8 cellular contexts compared by ENCODE assay signal in the genomic region with DNA sequence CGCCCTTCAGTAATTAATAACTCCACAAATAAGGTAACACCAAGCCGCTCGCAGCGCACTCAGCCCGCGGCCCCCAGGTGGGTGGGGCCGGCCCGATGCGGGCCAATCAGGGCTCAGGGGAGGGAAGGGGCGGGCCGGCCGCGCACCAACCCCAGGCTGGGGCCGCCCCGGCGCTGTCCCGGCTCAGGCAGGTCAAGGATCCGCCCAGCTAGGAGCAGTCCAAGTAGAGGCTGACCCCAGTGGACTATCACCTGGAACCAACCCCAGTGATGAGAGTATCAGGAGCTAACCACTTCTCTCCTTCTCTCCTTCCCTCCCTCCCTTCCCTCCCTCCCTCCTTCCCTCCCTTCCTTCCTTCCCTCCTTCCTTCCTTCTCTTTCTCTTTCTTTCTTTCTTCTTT.
DNase-seq lines count a peak whose midpoint lies in the region; ATAC-seq, FAIRE-seq and TF ChIP-seq lines count a peak whose summit lies in the region.

No MANE protein-coding gene starts in this region.

- POLR2A ChIA-PET in activated naive CD8-positive, alpha-beta T cell treated with anti-CD3 and anti-CD28 coated beads, Interleukin-2, amount 10 ng/mL, durations not matched to agents 7 days and 5 days (lab: Charles Lee) = no interaction called here
- POLR2A ChIA-PET in CD8-positive, alpha-beta T cell (lab: Charles Lee) = no interaction called here

- TF ChIP-seq CTCF in kidney (IDR thresholded peaks at IDR 0.05; ENCODE audit: borderline replicate concordance, extremely low read depth, insufficient read depth) = no peak
- no peak for TF ChIP-seq CTCF in CD8-positive, alpha-beta T cell (IDR thresholded peaks at IDR 0.05)

- H3K4me1 Mint-ChIP-seq in activated naive CD8-positive, alpha-beta T cell treated with anti-CD3 and anti-CD28 coated beads, Interleukin-2, amount 10 ng/mL, durations not matched to agents 7 days and 5 days = peaks cover 1% of the 10 kb centered on the region
- peaks cover 10% of the 10 kb centered on the region for H3K4me1 Mint-ChIP-seq in stimulated activated naive CD8-positive, alpha-beta T cell treated with anti-CD3 and anti-CD28 coated beads, Interleukin-15, amount 100 ng/mL, for 72 hours
- H3K4me1 Mint-ChIP-seq in CD8-positive, alpha-beta T cell (ENCODE audit: low read depth) = peaks cover 5% of the 10 kb centered on the region

- H3K4me3 Mint-ChIP-seq in activated naive CD8-positive, alpha-beta T cell treated with anti-CD3 and anti-CD28 coated beads, Interleukin-2, amount 10 ng/mL, durations not matched to agents 7 days and 5 days = no peak overlapping the region
- H3K4me3 Mint-ChIP-seq in stimulated activated naive CD8-positive, alpha-beta T cell treated with anti-CD3 and anti-CD28 coated beads, Interleukin-15, amount 100 ng/mL, for 72 hours = peak overlapping the region in 1 of 2 donors; percentile 52
- no peak overlapping the region for H3K4me3 Mint-ChIP-seq in CD8-positive, alpha-beta T cell

- peak overlapping the region; percentile 30 to 51 for H3K4me3 ChIP-seq in kidney (ENCODE audit: low read length in 2 of 2)
- no peak overlapping the region for H3K4me3 ChIP-seq in CD8-positive, alpha-beta T cell (ENCODE audit: low read depth, low read length)

- H3K4me1 ChIP-seq in ES-I3 (ENCODE audit: insufficient read depth, low read length) = no peaks in the 10 kb centered on the region
- H3K4me1 ChIP-seq in kidney (ENCODE audit: control insufficient read depth in 1 of 2, insufficient read depth in 1 of 2, low read depth in 1 of 2, low read length in 2 of 2) = peaks cover 10 to 12% of the 10 kb centered on the region in 2 donors
- peaks cover 5% of the 10 kb centered on the region for H3K4me1 ChIP-seq in CD8-positive, alpha-beta T cell (ENCODE audit: insufficient read depth, low read length)

- peak; percentile 30 for DNase-seq in activated naive CD8-positive, alpha-beta T cell treated with anti-CD3 and anti-CD28 coated beads, Interleukin-2, amount 10 ng/mL, durations not matched to agents 7 days and 5 days
- DNase-seq in kidney = peak; percentile 89
- no peak for DNase-seq in stimulated activated naive CD8-positive, alpha-beta T cell treated with anti-CD3 and anti-CD28 coated beads, Interleukin-15, amount 100 ng/mL, for 72 hours
- DNase-seq in 8988T = no peak
- no peak for DNase-seq in CD8-positive, alpha-beta T cell

- H3K27ac ChIP-seq in kidney (ENCODE audit: low read depth in 2 of 2, low read length in 2 of 2) = no peak overlapping the region
- no peak overlapping the region for H3K27ac ChIP-seq in CD8-positive, alpha-beta T cell (ENCODE audit: low read depth, low read length)

- no peak for FAIRE-seq in kidney (lab: Jason Lieb, UNC)

- no peaks in the 10 kb centered on the region for H3K36me3 Mint-ChIP-seq in activated naive CD8-positive, alpha-beta T cell treated with anti-CD3 and anti-CD28 coated beads, Interleukin-2, amount 10 ng/mL, durations not matched to agents 7 days and 5 days
- H3K36me3 Mint-ChIP-seq in CD8-positive, alpha-beta T cell = no peaks in the 10 kb centered on the region

- no peaks in the 10 kb centered on the region for H3K9me3 Mint-ChIP-seq in activated naive CD8-positive, alpha-beta T cell treated with anti-CD3 and anti-CD28 coated beads, Interleukin-2, amount 10 ng/mL, durations not matched to agents 7 days and 5 days
- H3K9me3 Mint-ChIP-seq in stimulated activated naive CD8-positive, alpha-beta T cell treated with anti-CD3 and anti-CD28 coated beads, Interleukin-15, amount 100 ng/mL, for 72 hours = peaks cover 0 to 4% of the 10 kb centered on the region in 2 donors
- no peaks in the 10 kb centered on the region for H3K9me3 Mint-ChIP-seq in CD8-positive, alpha-beta T cell

- intact Hi-C loops in kidney (cut with DNase I) = no loop called here
- intact Hi-C loops in CD8-positive, alpha-beta T cell (cut with DNase I, micrococcal nuclease) = no loop called here

- H3K27me3 Mint-ChIP-seq in activated naive CD8-positive, alpha-beta T cell treated with anti-CD3 and anti-CD28 coated beads, Interleukin-2, amount 10 ng/mL, durations not matched to agents 7 days and 5 days = peaks cover 21% of the 10 kb centered on the region
- peaks cover 11% of the 10 kb centered on the region for H3K27me3 Mint-ChIP-seq in stimulated activated naive CD8-positive, alpha-beta T cell treated with anti-CD3 and anti-CD28 coated beads, Interleukin-15, amount 100 ng/mL, for 72 hours
- peaks cover 3% of the 10 kb centered on the region for H3K27me3 Mint-ChIP-seq in CD8-positive, alpha-beta T cell (ENCODE audit: low read depth)

- H3K9ac ChIP-seq in ES-I3 (ENCODE audit: low read depth, low read length) = peak overlapping the region; percentile 37; the same call in 1 of the 2 replicates
- no peak overlapping the region for H3K9ac ChIP-seq in kidney (ENCODE audit: low read length in 2 of 2)

- H3K36me3 ChIP-seq in ES-I3 (ENCODE audit: insufficient read depth, low read length) (no peaks in the 10 kb centered on the region), kidney (ENCODE audit: control insufficient read depth in 1 of 2, insufficient read depth in 2 of 2, low read length in 2 of 2) (no peaks in the 10 kb centered on the region)
- no peaks in the 10 kb centered on the region for H3K36me3 ChIP-seq in CD8-positive, alpha-beta T cell (ENCODE audit: insufficient read depth, low read length)

- peak; percentile 63 for ATAC-seq in HG02763 (IDR thresholded peaks at IDR 0.05; ENCODE audit: unreplicated experiment)
- peak; percentile 75 for ATAC-seq in activated naive CD8-positive, alpha-beta T cell treated with anti-CD3 and anti-CD28 coated beads, Interleukin-2, amount 10 ng/mL, durations not matched to agents 7 days and 5 days (ENCODE audit: low read depth)
- ATAC-seq in stimulated activated naive CD8-positive, alpha-beta T cell treated with anti-CD3 and anti-CD28 coated beads, Interleukin-15, amount 100 ng/mL, for 72 hours = peak; percentile 81
- ATAC-seq in GM18861 (IDR thresholded peaks at IDR 0.05; ENCODE audit: unreplicated experiment) = no peak
- ATAC-seq in CD8-positive, alpha-beta T cell = no peak

- H3K27ac Mint-ChIP-seq in activated naive CD8-positive, alpha-beta T cell treated with anti-CD3 and anti-CD28 coated beads, Interleukin-2, amount 10 ng/mL, durations not matched to agents 7 days and 5 days = no peak overlapping the region
- no peak overlapping the region for H3K27ac Mint-ChIP-seq in stimulated activated naive CD8-positive, alpha-beta T cell treated with anti-CD3 and anti-CD28 coated beads, Interleukin-15, amount 100 ng/mL, for 72 hours
- no peak overlapping the region for H3K27ac Mint-ChIP-seq in CD8-positive, alpha-beta T cell

- no peaks in the 10 kb centered on the region for H3K27me3 ChIP-seq in CD8-positive, alpha-beta T cell (ENCODE audit: insufficient read depth, low read length)

- H3K9me3 ChIP-seq in ES-I3 (ENCODE audit: control insufficient read depth, insufficient read depth, low read length) = no peaks in the 10 kb centered on the region
- H3K9me3 ChIP-seq in kidney (ENCODE audit: control insufficient read depth in 1 of 2, low read length in 2 of 2) = no peaks in the 10 kb centered on the region
- H3K9me3 ChIP-seq in CD8-positive, alpha-beta T cell (ENCODE audit: low read length) = no peaks in the 10 kb centered on the region

- CTCF ChIA-PET in CD8-positive, alpha-beta T cell (lab: Charles Lee) = no interaction called here

Comparison
In these comparisons a context has a peak if more than half of its experiments do, and no peak if none do; other contexts are left out.
1. ATAC-seq: peak in HG02763 (single experiment), activated naive CD8-positive, alpha-beta T cell treated with anti-CD3 and anti-CD28 coated beads, Interleukin-2, amount 10 ng/mL, durations not matched to agents 7 days and 5 days (single experiment) and stimulated activated naive CD8-positive, alpha-beta T cell treated with anti-CD3 and anti-CD28 coated beads, Interleukin-15, amount 100 ng/mL, for 72 hours (single experiment); none in GM18861 (single experiment) and CD8-positive, alpha-beta T cell (single experiment).
2. DNase-seq: peak in activated naive CD8-positive, alpha-beta T cell treated with anti-CD3 and anti-CD28 coated beads, Interleukin-2, amount 10 ng/mL, durations not matched to agents 7 days and 5 days (single experiment) and kidney (single experiment); none in stimulated activated naive CD8-positive, alpha-beta T cell treated with anti-CD3 and anti-CD28 coated beads, Interleukin-15, amount 100 ng/mL, for 72 hours (0 of 2), 8988T (single experiment) and CD8-positive, alpha-beta T cell (0 of 7).